In the genomic region with DNA sequence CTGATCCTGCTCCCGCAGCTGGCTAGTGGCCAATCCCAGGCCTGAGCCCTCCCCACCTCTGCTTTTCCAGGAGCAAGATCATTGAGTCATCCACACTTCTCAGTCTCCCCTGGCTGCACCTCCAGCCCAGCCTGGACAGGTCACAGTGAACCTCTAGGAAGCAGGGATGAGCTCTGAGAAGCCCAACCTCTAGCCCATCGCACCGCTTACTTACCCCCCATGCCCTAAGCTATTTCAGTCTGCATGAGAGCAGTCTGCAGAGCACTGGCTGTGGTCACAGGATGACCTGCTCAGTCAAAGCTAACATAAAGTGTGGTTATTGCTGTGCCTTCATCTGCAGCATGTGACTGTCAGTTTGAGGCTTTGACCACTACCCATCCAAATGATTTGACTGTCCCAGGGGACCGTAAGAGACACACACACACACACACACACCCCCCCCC, we compare ENCODE assay signal across 12 cellular contexts.
DNase-seq lines count a peak whose midpoint lies in the region; ATAC-seq, FAIRE-seq and TF ChIP-seq lines count a peak whose summit lies in the region.
"Had no signal": no experiment of that assay in that cellular context is flagged by ENCODE, and none has a peak within 500 bp of the region (broad histone marks: within the 10 kb centered on the region; RNA-seq: fewer than 3 reads in every experiment).

No MANE protein-coding gene starts in this region.

- H3K9me3 Mint-ChIP-seq in nephron = no peaks in the 10 kb centered on the region
- H3K9me3 Mint-ChIP-seq: CD4-positive, CD25-positive, alpha-beta regulatory T cell had no signal

- H3K36me3 Mint-ChIP-seq in nephron (ENCODE audit: low read depth) = peaks cover 3% of the 10 kb centered on the region
- H3K36me3 Mint-ChIP-seq: CD4-positive, CD25-positive, alpha-beta regulatory T cell had no signal

- DNase-seq in RCC 7860 (ENCODE audit: low spot score) = peak; percentile 81
- DNase-seq in T1000 (lab: John Stamatoyannopoulos, UW) = no peak
- no peak for DNase-seq in ecto neural progenitor cell (ENCODE audit: low spot score)
- no peak for DNase-seq in NCI-H1436 treated with DMSO at 0.1 percent for 48 hours (lab: John Stamatoyannopoulos, UW)
- DNase-seq: caudate nucleus; CD4-positive, CD25-positive, alpha-beta regulatory T cell; hypothalamus had no signal

- peak; percentile 94 for FAIRE-seq in RCC 7860 (lab: Jason Lieb, UNC)

- H3K4me3 Mint-ChIP-seq in nephron = no peak overlapping the region
- H3K4me3 Mint-ChIP-seq: CD4-positive, CD25-positive, alpha-beta regulatory T cell had no signal

- peaks cover 39% of the 10 kb centered on the region for H3K4me1 Mint-ChIP-seq in nephron

- no peaks in the 10 kb centered on the region for H3K27me3 Mint-ChIP-seq in nephron (ENCODE audit: low read depth)

- ATAC-seq in GM18498 (IDR thresholded peaks at IDR 0.05; ENCODE audit: unreplicated experiment) (peak; percentile 37), HG02571 (IDR thresholded peaks at IDR 0.05; ENCODE audit: unreplicated experiment) (peak; percentile 43), GM21825 (IDR thresholded peaks at IDR 0.05; ENCODE audit: unreplicated experiment) (no peak)

- peak overlapping the region in 2 of 3 experiments; percentile 64 to 67 for H3K27ac Mint-ChIP-seq in nephron
- H3K27ac Mint-ChIP-seq: progenitor cell of endocrine pancreas had no signal

- no peak for TF ChIP-seq CTCF in nephron (IDR thresholded peaks at IDR 0.05; ENCODE audit: unreplicated experiment in 3 of 3)
